8 cellular contexts compared by ENCODE assay signal in the genomic region with DNA sequence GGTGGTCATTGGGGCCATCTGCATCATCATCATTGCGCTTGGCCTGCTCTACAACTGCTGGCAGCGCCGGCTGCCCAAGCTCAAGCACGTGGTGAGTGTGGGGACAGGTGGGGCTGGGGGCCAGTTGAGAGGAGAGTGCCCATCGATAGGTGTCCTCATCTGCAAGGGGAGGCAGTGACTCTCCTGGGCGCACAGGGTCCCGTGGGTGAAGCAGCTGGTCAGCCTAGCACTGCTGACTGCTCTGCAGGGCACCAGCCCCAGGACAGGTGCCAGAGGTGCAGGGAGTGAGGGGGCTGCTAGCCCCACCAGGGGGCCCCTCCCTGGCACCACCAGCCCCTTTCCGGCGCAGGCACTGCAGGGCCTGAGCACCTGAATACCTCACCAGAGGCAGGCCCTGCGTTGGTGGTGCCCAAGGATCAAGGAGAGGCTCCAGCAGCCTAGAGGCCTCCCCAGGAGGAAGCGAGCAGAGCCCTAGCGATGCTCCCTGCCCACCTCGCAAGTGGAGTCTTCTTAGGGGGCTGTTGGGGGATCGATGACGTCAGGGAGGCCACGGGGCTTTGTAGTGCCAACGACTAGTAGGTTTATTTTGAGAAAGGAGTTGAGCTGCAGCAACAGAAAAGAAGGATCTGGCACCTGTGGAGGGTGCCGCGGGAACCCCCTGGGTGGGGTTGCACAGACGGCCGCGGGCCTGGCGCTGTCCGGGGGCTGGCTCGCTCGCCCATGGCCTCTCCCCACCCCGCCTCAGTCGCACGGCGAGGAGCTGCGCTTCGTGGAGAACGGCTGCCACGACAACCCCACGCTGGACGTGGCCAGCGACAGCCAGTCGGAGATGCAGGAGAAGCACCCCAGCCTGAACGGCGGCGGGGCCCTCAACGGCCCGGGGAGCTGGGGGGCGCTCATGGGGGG. TPM values are rescaled to one million over a fixed set of nuclear protein-coding genes. Genes with fewer than 3 reads are reported as not detected.
DNase-seq lines count a peak whose midpoint lies in the region; ATAC-seq and TF ChIP-seq lines count a peak whose summit lies in the region.

No MANE protein-coding gene starts in this region.

- H3K9me3 ChIP-seq in endocrine pancreas (ENCODE audit: control insufficient read depth, low read length) = no peaks in the 10 kb centered on the region
- H3K9me3 ChIP-seq in muscle layer of colon (ENCODE audit: low read length) = no peaks in the 10 kb centered on the region
- H3K9me3 ChIP-seq in upper lobe of right lung = no peaks in the 10 kb centered on the region

- intact Hi-C loops in upper lobe of right lung (cut with DNase I) = no loop called here

- H3K4me1 ChIP-seq in ACC112 (ENCODE audit: control insufficient read depth, insufficient read depth, low read length, unreplicated experiment) = no peaks in the 10 kb centered on the region
- H3K4me1 ChIP-seq in endocrine pancreas (ENCODE audit: control insufficient read depth, insufficient read depth, low read length) = no peaks in the 10 kb centered on the region
- H3K4me1 ChIP-seq in muscle layer of colon (ENCODE audit: insufficient read depth, low read length) = peaks cover 11% of the 10 kb centered on the region
- peaks cover 13% of the 10 kb centered on the region for H3K4me1 ChIP-seq in upper lobe of right lung

- peak overlapping the region; percentile 82 for H3K9ac ChIP-seq in endocrine pancreas (ENCODE audit: control insufficient read depth, insufficient read depth, low read length)
- H3K9ac ChIP-seq in muscle layer of colon (ENCODE audit: low read length) = peak overlapping the region; percentile 65

- no peaks in the 10 kb centered on the region for H3K79me2 ChIP-seq in ACC112 (ENCODE audit: control insufficient read depth, insufficient read depth, low read length, unreplicated experiment)

- H3K4me3 ChIP-seq in ACC112 (ENCODE audit: low read depth, low read length) = peak overlapping the region; percentile 91
- no peak overlapping the region for H3K4me3 ChIP-seq in endocrine pancreas (ENCODE audit: control insufficient read depth, insufficient read depth, low read length)
- H3K4me3 ChIP-seq in muscle layer of colon (ENCODE audit: low read depth in 1 of 2, low read length in 2 of 2) = peak overlapping the region; percentile 67 to 75
- H3K4me3 ChIP-seq in upper lobe of right lung = peak overlapping the region; percentile 91

- POLR2A ChIA-PET in HEK293T (lab: Yijun Ruan, JAX) = interaction anchor here (1.1 kb wide), 1 partner anchor 20 kb away, joined by 3 read pairs; no protein-coding TSS in a partner anchor

- H3K27ac ChIP-seq in ACC112 (ENCODE audit: low read depth, low read length) (peak overlapping the region; percentile 64; the same call in 1 of the 2 replicates), muscle layer of colon (ENCODE audit: low read depth, low read length) (peak overlapping the region; percentile 76), upper lobe of right lung (peak overlapping the region; percentile 95)

- CTCF ChIA-PET in HEK293T (lab: Yijun Ruan, JAX) = interaction anchor here (0.7 to 1.1 kb wide), 2 partner anchors 18 to 23 kb away, joined by 3 to 8 read pairs; no protein-coding TSS in a partner anchor

- H3K27me3 ChIP-seq in ACC112 (ENCODE audit: insufficient read depth, low read length) (no peaks in the 10 kb centered on the region), endocrine pancreas (ENCODE audit: control insufficient read depth, insufficient read depth, low read length) (no peaks in the 10 kb centered on the region), muscle layer of colon (ENCODE audit: control insufficient read depth in 1 of 2, insufficient read depth in 2 of 2, low read length in 2 of 2) (no peaks in the 10 kb centered on the region), upper lobe of right lung (no peaks in the 10 kb centered on the region)

- DNase-seq in activated CD4-positive, alpha-beta T cell treated with anti-CD3 and anti-CD28 coated beads for 4 hours = peak; percentile 12 to 26
- DNase-seq in upper lobe of right lung = peak; percentile 72
- DNase-seq in HEK293T (ENCODE audit: extremely low spot score) = no peak

- TF ChIP-seq CTCF in upper lobe of right lung (IDR thresholded peaks at IDR 0.05) = no peak

- ATAC-seq in GM19035 (IDR thresholded peaks at IDR 0.05; ENCODE audit: unreplicated experiment) (peak; percentile 11), HG03354 (IDR thresholded peaks at IDR 0.05; ENCODE audit: poor library complexity, severe bottlenecking, unreplicated experiment) (peak; percentile 24), upper lobe of right lung (peak; percentile 18)

- H3K36me3 ChIP-seq in ACC112 (ENCODE audit: insufficient read depth, low read length) (no peaks in the 10 kb centered on the region), endocrine pancreas (ENCODE audit: control insufficient read depth, insufficient read depth, low read length) (peaks cover 2% of the 10 kb centered on the region), muscle layer of colon (ENCODE audit: insufficient read depth, low read length) (peaks cover 13% of the 10 kb centered on the region), upper lobe of right lung (peaks cover 6% of the 10 kb centered on the region)

- peak overlapping the region; percentile 71 for H2AFZ ChIP-seq in ACC112 (ENCODE audit: low read length, unreplicated experiment)

TF ChIP-seq in HEK293T, 16 proteins besides CTCF, POLR2A, EP300 and RAD21:
- TF ChIP-seq FOXM1 (IDR thresholded peaks at IDR 0.05; ENCODE audit: borderline replicate concordance) (no peak), ARNT (IDR thresholded peaks at IDR 0.05) (no peak), ELF4 (IDR thresholded peaks at IDR 0.05) (no peak), CTBP1 (IDR thresholded peaks at IDR 0.05; ENCODE audit: borderline replicate concordance) (no peak), FOXA1 (IDR thresholded peaks at IDR 0.05) (no peak)

RNA-seq across cellular contexts. Expression of gene ABTB1, which starts 1.0 kb away (rescaled TPM):
- total RNA-seq in upper lobe of right lung = 47.5 TPM

RNA-seq across cellular contexts. Expression of gene PODXL2, which starts 42.8 kb away (rescaled TPM):
- total RNA-seq in upper lobe of right lung = 3.7 TPM
